ENCODE assay signal across 24 cellular contexts in genomic region chr20:24722586-24722985, GRCh38.
"Had no signal": no experiment of that assay in that cellular context is flagged by ENCODE, and none has a peak within 500 bp of the region (broad histone marks: within the 10 kb centered on the region; RNA-seq: fewer than 3 reads in every experiment).

No MANE protein-coding gene starts in this region.

- H3K4me2 ChIP-seq: hepatocyte had no signal

- H3K36me3 Mint-ChIP-seq: activated naive CD8-positive, alpha-beta T cell treated with anti-CD3 and anti-CD28 coated beads for 36 hours; stimulated activated naive B cell treated with anti-CD40 and anti-IgM and Interleukin-4, amounts not matched to agents 10 μg/mL and 1 μg/mL and 100 μg/mL, for 72 hours had no signal

- DNase-seq: activated CD4-positive, alpha-beta memory T cell treated with anti-CD3 and anti-CD28 coated beads, Interleukin-2, amount 10 ng/mL, durations not matched to agents 7 days and 5 days; activated CD4-positive, alpha-beta T cell treated with anti-CD3 and anti-CD28 coated beads, Interleukin-2, amount 10 ng/mL, durations not matched to agents 7 days and 5 days; activated effector memory CD4-positive, alpha-beta T cell treated with anti-CD3 and anti-CD28 coated beads, Interleukin-2, amount 50 U/mL, for 16 hours; activated naive CD4-positive, alpha-beta T cell treated with anti-CD3 and anti-CD28 coated beads for 36 hours; activated naive CD8-positive, alpha-beta T cell treated with anti-CD3 and anti-CD28 coated beads for 36 hours; aorta; body of pancreas; colonic mucosa; effector memory CD8-positive, alpha-beta T cell; left cardiac atrium; nephron progenitor cell; pancreas; psoas muscle; stimulated activated CD4-positive, alpha-beta T cell treated with anti-CD3 and anti-CD28 coated beads, Interleukin-15, amount 100 ng/mL, for 24 hours; stimulated activated naive B cell treated with anti-CD40 and anti-IgM and Interleukin-4, amounts not matched to agents 10 μg/mL and 1 μg/mL and 100 μg/mL, for 72 hours; stomach; thyroid gland; upper lobe of left lung had no signal

- H2AFZ ChIP-seq: hepatocyte had no signal

- H3K9me3 ChIP-seq: adrenal gland, body of pancreas, colonic mucosa, gastroesophageal sphincter, pancreas, psoas muscle, stomach, thyroid gland, upper lobe of left lung, vagina had no signal

- H3K4me1 ChIP-seq: adrenal gland, body of pancreas, colonic mucosa, gastroesophageal sphincter, pancreas, psoas muscle, stomach, thyroid gland, upper lobe of left lung, vagina had no signal

- H3K4me3 Mint-ChIP-seq: activated CD4-positive, alpha-beta memory T cell treated with anti-CD3 and anti-CD28 coated beads, Interleukin-2, amount 10 ng/mL, durations not matched to agents 7 days and 5 days; activated CD4-positive, alpha-beta T cell treated with anti-CD3 and anti-CD28 coated beads, Interleukin-2, amount 10 ng/mL, durations not matched to agents 7 days and 5 days; activated naive CD4-positive, alpha-beta T cell treated with anti-CD3 and anti-CD28 coated beads for 36 hours; activated naive CD8-positive, alpha-beta T cell treated with anti-CD3 and anti-CD28 coated beads for 36 hours; effector memory CD8-positive, alpha-beta T cell; nephron progenitor cell; stimulated activated naive B cell treated with anti-CD40 and anti-IgM and Interleukin-4, amounts not matched to agents 10 μg/mL and 1 μg/mL and 100 μg/mL, for 72 hours had no signal

- H3K36me3 ChIP-seq: adrenal gland, colonic mucosa, gastroesophageal sphincter, pancreas, stomach, thyroid gland, upper lobe of left lung, vagina had no signal

- H3K4me1 Mint-ChIP-seq: activated CD4-positive, alpha-beta memory T cell treated with anti-CD3 and anti-CD28 coated beads, Interleukin-2, amount 10 ng/mL, durations not matched to agents 7 days and 5 days; activated CD4-positive, alpha-beta T cell treated with anti-CD3 and anti-CD28 coated beads, Interleukin-2, amount 10 ng/mL, durations not matched to agents 7 days and 5 days; activated naive CD8-positive, alpha-beta T cell treated with anti-CD3 and anti-CD28 coated beads for 36 hours had no signal

- H3K27ac ChIP-seq: adrenal gland, body of pancreas, colonic mucosa, gastroesophageal sphincter, hepatocyte, pancreas, psoas muscle, stomach, thyroid gland, upper lobe of left lung, vagina had no signal

- H3K9me3 Mint-ChIP-seq: activated CD4-positive, alpha-beta memory T cell treated with anti-CD3 and anti-CD28 coated beads, Interleukin-2, amount 10 ng/mL, durations not matched to agents 7 days and 5 days; activated CD4-positive, alpha-beta T cell treated with anti-CD3 and anti-CD28 coated beads, Interleukin-2, amount 10 ng/mL, durations not matched to agents 7 days and 5 days; activated naive CD4-positive, alpha-beta T cell treated with anti-CD3 and anti-CD28 coated beads for 36 hours; activated naive CD8-positive, alpha-beta T cell treated with anti-CD3 and anti-CD28 coated beads for 36 hours; effector memory CD8-positive, alpha-beta T cell; nephron progenitor cell; stimulated activated naive B cell treated with anti-CD40 and anti-IgM and Interleukin-4, amounts not matched to agents 10 μg/mL and 1 μg/mL and 100 μg/mL, for 72 hours had no signal

- ATAC-seq: activated CD4-positive, CD25-positive, alpha-beta regulatory T cell treated with anti-CD3 and anti-CD28 coated beads, Interleukin-2, amount 50 U/mL, for 24 hours; body of pancreas; effector memory CD8-positive, alpha-beta T cell; gastroesophageal sphincter; left cardiac atrium; pancreas; psoas muscle; stimulated activated naive B cell treated with anti-CD40 and anti-IgM and Interleukin-4, amounts not matched to agents 10 μg/mL and 1 μg/mL and 100 μg/mL, for 72 hours had no signal

- H3K27ac Mint-ChIP-seq: activated CD4-positive, alpha-beta memory T cell treated with anti-CD3 and anti-CD28 coated beads, Interleukin-2, amount 10 ng/mL, durations not matched to agents 7 days and 5 days; activated CD4-positive, alpha-beta T cell treated with anti-CD3 and anti-CD28 coated beads, Interleukin-2, amount 10 ng/mL, durations not matched to agents 7 days and 5 days; activated naive CD4-positive, alpha-beta T cell treated with anti-CD3 and anti-CD28 coated beads for 36 hours; activated naive CD8-positive, alpha-beta T cell treated with anti-CD3 and anti-CD28 coated beads for 36 hours; effector memory CD8-positive, alpha-beta T cell; nephron progenitor cell; stimulated activated naive B cell treated with anti-CD40 and anti-IgM and Interleukin-4, amounts not matched to agents 10 μg/mL and 1 μg/mL and 100 μg/mL, for 72 hours had no signal

- H3K79me2 ChIP-seq: hepatocyte had no signal

- H3K4me3 ChIP-seq: adrenal gland, body of pancreas, colonic mucosa, dorsolateral prefrontal cortex, gastroesophageal sphincter, hepatocyte, pancreas, psoas muscle, stomach, thyroid gland, upper lobe of left lung, vagina had no signal

- H3K27me3 ChIP-seq: adrenal gland, body of pancreas, colonic mucosa, hepatocyte, pancreas, thyroid gland, vagina had no signal
